In the genomic region with DNA sequence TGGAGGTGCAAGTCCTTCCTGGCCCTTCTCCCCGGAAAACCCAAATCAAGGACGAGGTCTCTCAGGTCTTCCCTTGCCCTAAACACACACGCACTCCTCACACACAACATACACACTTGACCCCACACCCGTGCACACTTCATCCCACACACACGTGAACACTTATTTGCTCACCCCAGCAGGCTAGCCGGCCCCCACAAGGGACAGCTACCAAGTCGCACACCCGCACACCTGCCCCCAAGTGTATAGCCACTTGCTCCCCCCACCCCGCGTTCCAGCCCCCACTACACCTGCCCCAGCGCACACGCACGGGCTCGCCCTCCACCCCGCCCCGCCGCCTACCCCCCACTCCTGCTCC, we compare ENCODE assay signal across 3 cellular contexts.
TF ChIP-seq lines count a peak whose summit lies in the region.

No MANE protein-coding gene starts in this region.

TF ChIP-seq in SK-N-SH, 30 proteins besides CTCF, POLR2A, EP300 and RAD21:
- TF ChIP-seq SIN3A (IDR thresholded peaks at IDR 0.05; ENCODE audit: borderline replicate concordance, low read depth, low read length) (no peak), SMC3 (IDR thresholded peaks at IDR 0.05; ENCODE audit: low read depth, low read length) (no peak), TEAD4 (IDR thresholded peaks at IDR 0.05; ENCODE audit: borderline replicate concordance, insufficient read depth) (no peak), POLR2AphosphoS5 (IDR thresholded peaks at IDR 0.05; ENCODE audit: low read depth, low read length) (no peak), TCF12 (IDR thresholded peaks at IDR 0.05) (no peak), USF2 (IDR thresholded peaks at IDR 0.05; ENCODE audit: borderline replicate concordance, low read depth, low read length) (no peak), CHD2 (IDR thresholded peaks at IDR 0.05; ENCODE audit: low read length, partially characterized antibody) (no peak), FOXM1 (IDR thresholded peaks at IDR 0.05; ENCODE audit: low read depth) (no peak), TAF1 (IDR thresholded peaks at IDR 0.05; ENCODE audit: borderline replicate concordance, low read depth, low read length) (no peak), YY1 (IDR thresholded peaks at IDR 0.05; ENCODE audit: low read depth) (no peak), GABPA (IDR thresholded peaks at IDR 0.05; ENCODE audit: low read depth) (no peak), NFIC (IDR thresholded peaks at IDR 0.05; ENCODE audit: borderline replicate concordance) (no peak), MXI1 (IDR thresholded peaks at IDR 0.05; ENCODE audit: low read depth, low read length) (no peak), GATA2 (CRISPR knock-in tag; IDR thresholded peaks at IDR 0.05) (no peak), FOSL2 (IDR thresholded peaks at IDR 0.05; ENCODE audit: borderline replicate concordance, low read depth) (no peak), FOXJ3 (CRISPR knock-in tag; IDR thresholded peaks at IDR 0.05) (no peak), RXRA (IDR thresholded peaks at IDR 0.05; ENCODE audit: borderline replicate concordance, low read depth) (no peak)
- TF ChIP-seq, protein P1, sequence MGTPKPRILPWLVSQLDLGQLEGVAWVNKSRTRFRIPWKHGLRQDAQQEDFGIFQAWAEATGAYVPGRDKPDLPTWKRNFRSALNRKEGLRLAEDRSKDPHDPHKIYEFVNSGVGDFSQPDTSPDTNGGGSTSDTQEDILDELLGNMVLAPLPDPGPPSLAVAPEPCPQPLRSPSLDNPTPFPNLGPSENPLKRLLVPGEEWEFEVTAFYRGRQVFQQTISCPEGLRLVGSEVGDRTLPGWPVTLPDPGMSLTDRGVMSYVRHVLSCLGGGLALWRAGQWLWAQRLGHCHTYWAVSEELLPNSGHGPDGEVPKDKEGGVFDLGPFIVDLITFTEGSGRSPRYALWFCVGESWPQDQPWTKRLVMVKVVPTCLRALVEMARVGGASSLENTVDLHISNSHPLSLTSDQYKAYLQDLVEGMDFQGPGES (IDR thresholded peaks at IDR 0.05; ENCODE audit: low read depth, low read length) = no peak
- TF ChIP-seq, protein P2, sequence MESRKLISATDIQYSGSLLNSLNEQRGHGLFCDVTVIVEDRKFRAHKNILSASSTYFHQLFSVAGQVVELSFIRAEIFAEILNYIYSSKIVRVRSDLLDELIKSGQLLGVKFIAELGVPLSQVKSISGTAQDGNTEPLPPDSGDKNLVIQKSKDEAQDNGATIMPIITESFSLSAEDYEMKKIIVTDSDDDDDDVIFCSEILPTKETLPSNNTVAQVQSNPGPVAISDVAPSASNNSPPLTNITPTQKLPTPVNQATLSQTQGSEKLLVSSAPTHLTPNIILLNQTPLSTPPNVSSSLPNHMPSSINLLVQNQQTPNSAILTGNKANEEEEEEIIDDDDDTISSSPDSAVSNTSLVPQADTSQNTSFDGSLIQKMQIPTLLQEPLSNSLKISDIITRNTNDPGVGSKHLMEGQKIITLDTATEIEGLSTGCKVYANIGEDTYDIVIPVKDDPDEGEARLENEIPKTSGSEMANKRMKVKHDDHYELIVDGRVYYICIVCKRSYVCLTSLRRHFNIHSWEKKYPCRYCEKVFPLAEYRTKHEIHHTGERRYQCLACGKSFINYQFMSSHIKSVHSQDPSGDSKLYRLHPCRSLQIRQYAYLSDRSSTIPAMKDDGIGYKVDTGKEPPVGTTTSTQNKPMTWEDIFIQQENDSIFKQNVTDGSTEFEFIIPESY (IDR thresholded peaks at IDR 0.05; ENCODE audit: borderline replicate concordance, low read depth) = no peak

TF ChIP-seq in SK-N-SH treated with all-trans-retinoic acid at 6 μM for 48 hours, 23 proteins besides CTCF, POLR2A, EP300 and RAD21 (continues in another document):
- TF ChIP-seq RARB (CRISPR knock-in tag; IDR thresholded peaks at IDR 0.05) (no peak), PATZ1 (CRISPR knock-in tag; IDR thresholded peaks at IDR 0.05; ENCODE audit: borderline replicate concordance) (no peak), OSR1 (CRISPR knock-in tag; IDR thresholded peaks at IDR 0.05) (no peak), ZNF70 (CRISPR knock-in tag; IDR thresholded peaks at IDR 0.05) (no peak), ZNF8 (CRISPR knock-in tag; IDR thresholded peaks at IDR 0.05) (no peak), ARNTL (CRISPR knock-in tag; IDR thresholded peaks at IDR 0.05; ENCODE audit: borderline replicate concordance, low read depth) (no peak), POU6F1 (CRISPR knock-in tag; IDR thresholded peaks at IDR 0.05; ENCODE audit: borderline replicate concordance, low read depth) (no peak), ESRRG (CRISPR knock-in tag; IDR thresholded peaks at IDR 0.05) (no peak), ISL1 (CRISPR knock-in tag; IDR thresholded peaks at IDR 0.05) (no peak), ZNF565 (CRISPR knock-in tag; conservative IDR thresholded peaks at IDR 0.05; ENCODE audit: low read depth) (no peak), CSRNP3 (CRISPR knock-in tag; IDR thresholded peaks at IDR 0.05) (no peak), ZFP30 (CRISPR knock-in tag; IDR thresholded peaks at IDR 0.05) (no peak), TOX (CRISPR knock-in tag; IDR thresholded peaks at IDR 0.05; ENCODE audit: borderline replicate concordance) (no peak), BACH2 (CRISPR knock-in tag; IDR thresholded peaks at IDR 0.05; ENCODE audit: borderline replicate concordance) (no peak)
- TF ChIP-seq, protein P3, sequence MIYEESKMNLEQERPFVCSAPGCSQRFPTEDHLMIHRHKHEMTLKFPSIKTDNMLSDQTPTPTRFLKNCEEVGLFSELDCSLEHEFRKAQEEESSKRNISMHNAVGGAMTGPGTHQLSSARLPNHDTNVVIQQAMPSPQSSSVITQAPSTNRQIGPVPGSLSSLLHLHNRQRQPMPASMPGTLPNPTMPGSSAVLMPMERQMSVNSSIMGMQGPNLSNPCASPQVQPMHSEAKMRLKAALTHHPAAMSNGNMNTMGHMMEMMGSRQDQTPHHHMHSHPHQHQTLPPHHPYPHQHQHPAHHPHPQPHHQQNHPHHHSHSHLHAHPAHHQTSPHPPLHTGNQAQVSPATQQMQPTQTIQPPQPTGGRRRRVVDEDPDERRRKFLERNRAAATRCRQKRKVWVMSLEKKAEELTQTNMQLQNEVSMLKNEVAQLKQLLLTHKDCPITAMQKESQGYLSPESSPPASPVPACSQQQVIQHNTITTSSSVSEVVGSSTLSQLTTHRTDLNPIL (CRISPR knock-in tag; IDR thresholded peaks at IDR 0.05; ENCODE audit: low read depth) = no peak

TF ChIP-seq in K562, 482 proteins besides CTCF, POLR2A, EP300 and RAD21 (continues in another document):
- 0 out of 2 replicates have a peak, but pooled peaks have one; percentile 9 for TF ChIP-seq CREM (IDR thresholded peaks at IDR 0.05; ENCODE audit: low read depth)
- TF ChIP-seq SIN3A (IDR thresholded peaks at IDR 0.05; ENCODE audit: borderline replicate concordance in 2 of 2, control insufficient read depth in 1 of 2, low read depth in 2 of 2, low read length in 2 of 2) = no peak
- no peak for TF ChIP-seq GTF2E2 (tag; IDR thresholded peaks at IDR 0.05)
- TF ChIP-seq, protein P4, sequence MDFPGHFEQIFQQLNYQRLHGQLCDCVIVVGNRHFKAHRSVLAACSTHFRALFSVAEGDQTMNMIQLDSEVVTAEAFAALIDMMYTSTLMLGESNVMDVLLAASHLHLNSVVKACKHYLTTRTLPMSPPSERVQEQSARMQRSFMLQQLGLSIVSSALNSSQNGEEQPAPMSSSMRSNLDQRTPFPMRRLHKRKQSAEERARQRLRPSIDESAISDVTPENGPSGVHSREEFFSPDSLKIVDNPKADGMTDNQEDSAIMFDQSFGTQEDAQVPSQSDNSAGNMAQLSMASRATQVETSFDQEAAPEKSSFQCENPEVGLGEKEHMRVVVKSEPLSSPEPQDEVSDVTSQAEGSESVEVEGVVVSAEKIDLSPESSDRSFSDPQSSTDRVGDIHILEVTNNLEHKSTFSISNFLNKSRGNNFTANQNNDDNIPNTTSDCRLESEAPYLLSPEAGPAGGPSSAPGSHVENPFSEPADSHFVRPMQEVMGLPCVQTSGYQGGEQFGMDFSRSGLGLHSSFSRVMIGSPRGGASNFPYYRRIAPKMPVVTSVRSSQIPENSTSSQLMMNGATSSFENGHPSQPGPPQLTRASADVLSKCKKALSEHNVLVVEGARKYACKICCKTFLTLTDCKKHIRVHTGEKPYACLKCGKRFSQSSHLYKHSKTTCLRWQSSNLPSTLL (IDR thresholded peaks at IDR 0.05) = no peak
- peak in 1 of 2 experiments; percentile 67; a peak in 2 of 4 replicates for TF ChIP-seq HDAC1 (IDR thresholded peaks at IDR 0.05)
- TF ChIP-seq DPF2 (IDR thresholded peaks at IDR 0.05) = 0 out of 2 replicates have a peak, but pooled peaks have one; percentile 17
- no peak for TF ChIP-seq NFATC3 (IDR thresholded peaks at IDR 0.05)
- TF ChIP-seq, protein P5, sequence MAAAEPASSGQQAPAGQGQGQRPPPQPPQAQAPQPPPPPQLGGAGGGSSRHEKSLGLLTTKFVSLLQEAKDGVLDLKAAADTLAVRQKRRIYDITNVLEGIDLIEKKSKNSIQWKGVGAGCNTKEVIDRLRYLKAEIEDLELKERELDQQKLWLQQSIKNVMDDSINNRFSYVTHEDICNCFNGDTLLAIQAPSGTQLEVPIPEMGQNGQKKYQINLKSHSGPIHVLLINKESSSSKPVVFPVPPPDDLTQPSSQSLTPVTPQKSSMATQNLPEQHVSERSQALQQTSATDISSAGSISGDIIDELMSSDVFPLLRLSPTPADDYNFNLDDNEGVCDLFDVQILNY (CRISPR knock-in tag; IDR thresholded peaks at IDR 0.05) = no peak
- TF ChIP-seq, protein P6, sequence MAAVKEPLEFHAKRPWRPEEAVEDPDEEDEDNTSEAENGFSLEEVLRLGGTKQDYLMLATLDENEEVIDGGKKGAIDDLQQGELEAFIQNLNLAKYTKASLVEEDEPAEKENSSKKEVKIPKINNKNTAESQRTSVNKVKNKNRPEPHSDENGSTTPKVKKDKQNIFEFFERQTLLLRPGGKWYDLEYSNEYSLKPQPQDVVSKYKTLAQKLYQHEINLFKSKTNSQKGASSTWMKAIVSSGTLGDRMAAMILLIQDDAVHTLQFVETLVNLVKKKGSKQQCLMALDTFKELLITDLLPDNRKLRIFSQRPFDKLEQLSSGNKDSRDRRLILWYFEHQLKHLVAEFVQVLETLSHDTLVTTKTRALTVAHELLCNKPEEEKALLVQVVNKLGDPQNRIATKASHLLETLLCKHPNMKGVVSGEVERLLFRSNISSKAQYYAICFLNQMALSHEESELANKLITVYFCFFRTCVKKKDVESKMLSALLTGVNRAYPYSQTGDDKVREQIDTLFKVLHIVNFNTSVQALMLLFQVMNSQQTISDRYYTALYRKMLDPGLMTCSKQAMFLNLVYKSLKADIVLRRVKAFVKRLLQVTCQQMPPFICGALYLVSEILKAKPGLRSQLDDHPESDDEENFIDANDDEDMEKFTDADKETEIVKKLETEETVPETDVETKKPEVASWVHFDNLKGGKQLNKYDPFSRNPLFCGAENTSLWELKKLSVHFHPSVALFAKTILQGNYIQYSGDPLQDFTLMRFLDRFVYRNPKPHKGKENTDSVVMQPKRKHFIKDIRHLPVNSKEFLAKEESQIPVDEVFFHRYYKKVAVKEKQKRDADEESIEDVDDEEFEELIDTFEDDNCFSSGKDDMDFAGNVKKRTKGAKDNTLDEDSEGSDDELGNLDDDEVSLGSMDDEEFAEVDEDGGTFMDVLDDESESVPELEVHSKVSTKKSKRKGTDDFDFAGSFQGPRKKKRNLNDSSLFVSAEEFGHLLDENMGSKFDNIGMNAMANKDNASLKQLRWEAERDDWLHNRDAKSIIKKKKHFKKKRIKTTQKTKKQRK (IDR thresholded peaks at IDR 0.05; ENCODE audit: borderline replicate concordance, low read depth, low read length) = no peak
- 0 out of 2 replicates have a peak, but pooled peaks have one; percentile 43 for TF ChIP-seq ZBTB40 (IDR thresholded peaks at IDR 0.05)
- no peak for TF ChIP-seq ZBTB40 (CRISPR knock-in tag; IDR thresholded peaks at IDR 0.05)
